16 cellular contexts compared by ENCODE assay signal in the genomic region with DNA sequence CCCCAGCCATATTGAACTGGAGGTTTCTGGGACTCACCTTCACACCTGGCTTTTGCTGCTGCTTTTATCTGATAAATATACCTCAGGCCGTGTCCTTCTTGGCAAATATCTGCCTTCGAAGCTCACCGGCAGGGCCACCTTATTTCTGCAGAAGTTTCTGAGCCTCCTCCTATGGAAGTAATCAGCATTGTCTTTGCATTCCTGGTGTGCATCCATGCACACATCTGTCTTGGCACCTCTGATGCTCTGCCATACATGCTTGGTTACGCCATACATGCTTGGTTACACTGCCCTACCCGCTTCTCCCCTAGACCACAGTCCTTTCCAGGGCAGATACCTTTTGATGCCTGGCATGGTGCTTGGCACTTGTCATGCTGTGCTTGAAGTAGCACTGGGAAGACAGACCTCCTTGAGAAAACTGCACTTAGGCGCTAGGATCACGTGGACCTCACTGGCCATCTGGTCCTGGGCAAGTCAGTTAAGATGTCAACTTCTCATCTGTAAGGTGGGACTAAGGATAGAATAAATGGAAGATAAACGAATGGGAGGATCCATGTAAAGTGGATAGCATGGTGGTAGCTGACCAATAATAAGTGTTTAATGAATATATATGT.
DNase-seq lines count a peak whose midpoint lies in the region; ATAC-seq and TF ChIP-seq lines count a peak whose summit lies in the region.
"Had no signal": no experiment of that assay in that cellular context is flagged by ENCODE, and none has a peak within 500 bp of the region (broad histone marks: within the 10 kb centered on the region; RNA-seq: fewer than 3 reads in every experiment).

No MANE protein-coding gene starts in this region.

- H3K27me3 ChIP-seq in parathyroid adenoma (ENCODE audit: control insufficient read depth, insufficient read depth, low read length): no peaks in the 10 kb centered on the region
- H3K27me3 ChIP-seq: BLaER1 treated with 17β-estradiol and CSF1 and Interleukin-3, amounts not matched to agents 10 nM and 100 nM had no signal

- no peaks in the 10 kb centered on the region for H3K36me3 ChIP-seq in parathyroid adenoma (ENCODE audit: control insufficient read depth, insufficient read depth, low read length)

- no peaks in the 10 kb centered on the region for H3K9me3 ChIP-seq in parathyroid adenoma (ENCODE audit: control insufficient read depth, low read length)

- no peaks in the 10 kb centered on the region for H3K27me3 Mint-ChIP-seq in activated T-cell treated with anti-CD3 and anti-CD28 coated beads, Interleukin-2, amount 50 U/mL, for 24 hours
- H3K27me3 Mint-ChIP-seq: CD4-positive, CD25-positive, alpha-beta regulatory T cell had no signal

- H3K36me3 Mint-ChIP-seq in activated T-cell treated with anti-CD3 and anti-CD28 coated beads, Interleukin-2, amount 50 U/mL, for 24 hours (ENCODE audit: low read depth): peaks cover 83% of the 10 kb centered on the region

- H3K4me1 ChIP-seq in parathyroid adenoma: no peaks in the 10 kb centered on the region
- H3K4me1 ChIP-seq: BLaER1 treated with 17β-estradiol and CSF1 and Interleukin-3, amounts not matched to agents 10 nM and 100 nM had no signal

- H3K27ac Mint-ChIP-seq in activated T-cell treated with anti-CD3 and anti-CD28 coated beads, Interleukin-2, amount 50 U/mL, for 24 hours: peak overlapping the region; percentile 1

- H3K4me3 Mint-ChIP-seq in activated T-cell treated with anti-CD3 and anti-CD28 coated beads, Interleukin-2, amount 50 U/mL, for 24 hours: no peak overlapping the region
- H3K4me3 Mint-ChIP-seq: CD4-positive, CD25-positive, alpha-beta regulatory T cell had no signal

- H3K9ac ChIP-seq in parathyroid adenoma: no peak overlapping the region
- H3K9ac ChIP-seq: BLaER1 treated with 17β-estradiol and CSF1 and Interleukin-3, amounts not matched to agents 10 nM and 100 nM; GM23248 had no signal

- DNase-seq in activated T-cell treated with anti-CD3 and anti-CD28 coated beads, Interleukin-2, amount 50 U/mL, for 24 hours: no peak
- DNase-seq in activated T-cell treated with anti-CD3 and anti-CD28 coated beads for 4 hours (no peak), glomerular visceral epithelial cell (ENCODE audit: extremely low spot score) (peak; percentile 71), NCI-H2029 treated with DMSO at 0.1 percent for 48 hours (lab: John Stamatoyannopoulos, UW) (no peak), SKM-1 treated with dmso at 0.1 percent for 144 hours (lab: John Stamatoyannopoulos, UW; ENCODE audit: unreplicated experiment) (no peak)
- DNase-seq: 8988T; Calu3; CD4-positive, CD25-positive, alpha-beta regulatory T cell; DMS79; GM23248; H7 had no signal

- H3K79me2 ChIP-seq in parathyroid adenoma: no peaks in the 10 kb centered on the region

- TF ChIP-seq CTCF in parathyroid adenoma (IDR thresholded peaks at IDR 0.05): no peak

- no peak for ATAC-seq in GM18498 (IDR thresholded peaks at IDR 0.05; ENCODE audit: unreplicated experiment)
- ATAC-seq: GM12878, HepG2 had no signal

- no peak overlapping the region for H3K4me2 ChIP-seq in parathyroid adenoma (ENCODE audit: low read length)
- H3K4me2 ChIP-seq: BLaER1 treated with 17β-estradiol and CSF1 and Interleukin-3, amounts not matched to agents 10 nM and 100 nM had no signal

- H3K27ac ChIP-seq in parathyroid adenoma: no peak overlapping the region
- H3K27ac ChIP-seq: BLaER1 treated with 17β-estradiol and CSF1 and Interleukin-3, amounts not matched to agents 10 nM and 100 nM; GM23248 had no signal

- peak overlapping the region; percentile 10 for H2AFZ ChIP-seq in parathyroid adenoma
- H2AFZ ChIP-seq: GM23248 had no signal

- H3K4me1 Mint-ChIP-seq in activated T-cell treated with anti-CD3 and anti-CD28 coated beads, Interleukin-2, amount 50 U/mL, for 24 hours (ENCODE audit: low read depth): no peaks in the 10 kb centered on the region

- no peak overlapping the region for H3K4me3 ChIP-seq in parathyroid adenoma (ENCODE audit: low read depth, low read length)
- H3K4me3 ChIP-seq: BLaER1 treated with 17β-estradiol and CSF1 and Interleukin-3, amounts not matched to agents 10 nM and 100 nM; GM12878; GM23248 had no signal

- no peaks in the 10 kb centered on the region for H3K9me3 Mint-ChIP-seq in activated T-cell treated with anti-CD3 and anti-CD28 coated beads, Interleukin-2, amount 50 U/mL, for 24 hours
